In the genomic region with DNA sequence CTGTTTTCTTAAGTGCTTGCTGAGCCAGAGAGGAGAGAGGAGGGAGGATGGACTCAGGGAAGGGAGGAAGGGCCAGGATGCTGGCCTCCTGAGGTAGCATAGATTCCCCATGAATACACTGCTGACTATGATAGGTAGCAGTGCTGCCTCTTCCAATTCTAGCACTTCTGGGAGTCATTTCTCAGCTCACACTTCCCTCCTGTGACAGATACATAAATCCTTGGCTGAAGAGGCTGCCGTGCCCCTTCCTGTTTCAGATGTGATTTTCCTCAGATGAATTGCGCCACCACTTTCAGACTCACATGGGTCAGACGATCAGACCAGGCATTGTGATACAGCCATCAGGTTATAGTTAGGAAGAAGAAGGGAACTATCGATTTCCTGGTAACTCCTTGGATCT, we compare ENCODE assay signal across 29 cellular contexts. TPM values are rescaled to one million over a fixed set of nuclear protein-coding genes. Genes with fewer than 3 reads are reported as not detected.
DNase-seq lines count a peak whose midpoint lies in the region; ATAC-seq and TF ChIP-seq lines count a peak whose summit lies in the region.
"Had no signal": no experiment of that assay in that cellular context is flagged by ENCODE, and none has a peak within 500 bp of the region (broad histone marks: within the 10 kb centered on the region; RNA-seq: fewer than 3 reads in every experiment).

No MANE protein-coding gene starts in this region.

- H3K27ac ChIP-seq in body of pancreas (peak overlapping the region in 1 of 4 donors; percentile 6), right cardiac atrium (ENCODE audit: low read length) (no peak overlapping the region), mesenchymal stem cell (ENCODE audit: low read length, poor library complexity, severe bottlenecking) (no peak overlapping the region), ovary (peak overlapping the region in 1 of 2 donors; percentile 38), brain microvascular endothelial cell (no peak overlapping the region)
- H3K27ac ChIP-seq: C4-2B had no signal

- H3K18ac ChIP-seq in mesenchymal stem cell (ENCODE audit: low read depth in 1 of 2, low read length in 2 of 2), result no peak overlapping the region

- H3K79me1 ChIP-seq in mesenchymal stem cell (replicated peaks; ENCODE audit: low read length, poor library complexity, severe bottlenecking), result no peaks in the 10 kb centered on the region

- H2AK5ac ChIP-seq in mesenchymal stem cell (ENCODE audit: low read length, severe bottlenecking), result no peak overlapping the region

- no peak for TF ChIP-seq CTCF in body of pancreas (IDR thresholded peaks at IDR 0.05)
- no peak for TF ChIP-seq CTCF in ovary (IDR thresholded peaks at IDR 0.05)
- TF ChIP-seq CTCF in brain microvascular endothelial cell (IDR thresholded peaks at IDR 0.05; ENCODE audit: low read depth, low read length, missing control alignments), result no peak

- H3K27me3 ChIP-seq in body of pancreas, result no peaks in the 10 kb centered on the region
- H3K27me3 ChIP-seq in right cardiac atrium (ENCODE audit: control insufficient read depth, insufficient read depth), result no peaks in the 10 kb centered on the region
- H3K27me3 ChIP-seq in mesenchymal stem cell (ENCODE audit: control insufficient read depth in 1 of 2, insufficient read depth in 1 of 2, low read length in 2 of 2), result peaks cover 3 to 94% of the 10 kb centered on the region in 2 experiments
- H3K27me3 ChIP-seq in ovary, result no peaks in the 10 kb centered on the region
- H3K27me3 ChIP-seq in brain microvascular endothelial cell (replicated peaks), result no peaks in the 10 kb centered on the region

- no peak overlapping the region for H3K4me2 ChIP-seq in mesenchymal stem cell (ENCODE audit: low read length, poor library complexity, severe bottlenecking)
- H3K4me2 ChIP-seq: GM23338 had no signal

- no peak overlapping the region for H3K4ac ChIP-seq in mesenchymal stem cell (ENCODE audit: low read depth in 1 of 2, low read length in 2 of 2)

- H3K4me1 ChIP-seq in body of pancreas, result peaks cover 27% of the 10 kb centered on the region
- peaks cover 26% of the 10 kb centered on the region for H3K4me1 ChIP-seq in right cardiac atrium (ENCODE audit: control insufficient read depth, insufficient read depth, low read length)
- no peaks in the 10 kb centered on the region for H3K4me1 ChIP-seq in mesenchymal stem cell (ENCODE audit: control insufficient read depth, insufficient read depth, low read depth, low read length)
- peaks cover 18% of the 10 kb centered on the region for H3K4me1 ChIP-seq in ovary (ENCODE audit: insufficient read depth)

- H3K23ac ChIP-seq in mesenchymal stem cell (ENCODE audit: low read length in 2 of 2), result no peak overlapping the region

- peak; percentile 45 for DNase-seq in KBM-7
- peak; percentile 65 to 83 for DNase-seq in NOMO-1 (lab: John Stamatoyannopoulos, UW; ENCODE audit: unreplicated experiment in 2 of 2)
- DNase-seq in body of pancreas, result no peak
- no peak for DNase-seq in right cardiac atrium
- DNase-seq in mesenchymal stem cell, result no peak
- DNase-seq in ovary, result no peak
- no peak for DNase-seq in brain microvascular endothelial cell
- DNase-seq: activated B cell treated with CpG ODN at 0.5 μM for 24 hours; activated CD4-positive, alpha-beta memory T cell treated with anti-CD3 and anti-CD28 coated beads, Interleukin-2, amount 10 ng/mL, durations not matched to agents 7 days and 5 days; activated naive CD4-positive, alpha-beta T cell treated with anti-CD3 and anti-CD28 coated beads for 36 hours; cerebellar nuclear complex; effector CD4-positive, alpha-beta T cell; EL; erythroblast; foreskin melanocyte; naive B cell; NCI-H2081 treated with DMSO at 0.1 percent for 48 hours; NCI-H446 treated with DMSO at 0.1 percent for 48 hours; NK-92 treated with Interleukin-12 subunit alpha and Interleukin-12 subunit beta, amount 100 ng/mL, for 24 hours; RPMI8226; T1000 had no signal

- H4K8ac ChIP-seq in mesenchymal stem cell (ENCODE audit: low read length), result no peak overlapping the region

- no peak for TF ChIP-seq EP300 in ovary (IDR thresholded peaks at IDR 0.05)

- H2BK15ac ChIP-seq in mesenchymal stem cell (ENCODE audit: low read depth, poor library complexity, severe bottlenecking), result no peak overlapping the region

- 77 to 90% methylated on average over 2 to 4 of the region's 4 CpGs for WGBS in body of pancreas, 2 donors
- WGBS in right cardiac atrium, result 50% methylated on average over 4 of the region's 4 CpGs
- 32% methylated on average over 3 of the region's 4 CpGs for WGBS in mesenchymal stem cell
- WGBS in ovary, 3 donors, result 76 to 85% (median 80%) methylated on average over 4 of the region's 4 CpGs

- no peak overlapping the region for H3K9ac ChIP-seq in mesenchymal stem cell (ENCODE audit: low read length)

- no peak overlapping the region for H2AFZ ChIP-seq in mesenchymal stem cell (ENCODE audit: low read depth, low read length)
- H2AFZ ChIP-seq: GM23338 had no signal

- no peak overlapping the region for H2BK120ac ChIP-seq in mesenchymal stem cell (ENCODE audit: low read depth, low read length)

- TF ChIP-seq POLR2A in body of pancreas (IDR thresholded peaks at IDR 0.05), result no peak
- TF ChIP-seq POLR2A in ovary (IDR thresholded peaks at IDR 0.05), result no peak

- H3K36me3 ChIP-seq in body of pancreas (replicated peaks in 1 of 2; ENCODE audit: insufficient read depth in 1 of 2, low read depth in 2 of 2) (no peaks in the 10 kb centered on the region), mesenchymal stem cell (ENCODE audit: control insufficient read depth in 1 of 2, insufficient read depth in 2 of 2, low read depth in 1 of 2, low read length in 2 of 2) (no peaks in the 10 kb centered on the region), ovary (no peaks in the 10 kb centered on the region), brain microvascular endothelial cell (replicated peaks) (no peaks in the 10 kb centered on the region)

- no peak overlapping the region for H3K14ac ChIP-seq in mesenchymal stem cell (ENCODE audit: low read length in 2 of 2)

- H3K9me3 ChIP-seq in body of pancreas, result no peaks in the 10 kb centered on the region
- no peaks in the 10 kb centered on the region for H3K9me3 ChIP-seq in right cardiac atrium (ENCODE audit: control insufficient read depth, low read length)
- H3K9me3 ChIP-seq in mesenchymal stem cell (ENCODE audit: control insufficient read depth, low read length), result no peaks in the 10 kb centered on the region
- no peaks in the 10 kb centered on the region for H3K9me3 ChIP-seq in ovary

- ATAC-seq in body of pancreas (peak; percentile 21), right cardiac atrium (peak; percentile 47 to 58), HG03108 (IDR thresholded peaks at IDR 0.05; ENCODE audit: unreplicated experiment) (no peak)
- ATAC-seq: GM23338, sciatic nerve had no signal

- intact Hi-C loops in body of pancreas (cut with DNase I) (no loop called here), right cardiac atrium (cut with DNase I) (no loop called here), ovary (cut with DNase I) (no loop called here)

- no peak overlapping the region for H4K91ac ChIP-seq in mesenchymal stem cell (ENCODE audit: low read length)

- H3K4me3 ChIP-seq in body of pancreas (no peak overlapping the region), right cardiac atrium (ENCODE audit: low read length) (no peak overlapping the region), mesenchymal stem cell (ENCODE audit: insufficient read depth in 1 of 2, low read depth in 1 of 2, low read length in 2 of 2) (no peak overlapping the region), ovary (no peak overlapping the region), brain microvascular endothelial cell (ENCODE audit: low read depth, low read length) (no peak overlapping the region)
- H3K4me3 ChIP-seq: GM23338 had no signal

- H2BK5ac ChIP-seq in mesenchymal stem cell (ENCODE audit: low read depth, low read length, poor library complexity, severe bottlenecking), result no peak overlapping the region

- H2BK12ac ChIP-seq in mesenchymal stem cell (ENCODE audit: low read length in 2 of 2), result no peak overlapping the region

- in situ Hi-C loops in KBM-7 (cut with MboI; ENCODE audit: low pct_unique_long_range_greater_than_20kb, low sequenced_read_pairs), result no loop called here
- in situ Hi-C loops in brain microvascular endothelial cell (cut with HindIII; ENCODE audit: low pct_ligation_motif_present, low sequenced_read_pairs), result no loop called here

RNA-seq across cellular contexts. Expression of gene TSC22D3, which starts 22.4 kb away (rescaled TPM):
- total RNA-seq in body of pancreas (100 to 1,000 TPM; 144 to 147 TPM), right cardiac atrium (100 to 1,000 TPM in 1 of 4 donors, 10 to 100 TPM in 3; 52.6 to 129 (median 71.0) TPM), ovary (100 to 1,000 TPM in 6 of 7 donors, 10 to 100 TPM in 1; 91.5 to 645 (median 365) TPM)
- polyA plus RNA-seq in right cardiac atrium (104 TPM), ovary (100 to 1,000 TPM; 221 to 241 TPM)
- 151 TPM for polyA plus RNA-seq in mesenchymal stem cell (2013, experiment 1 of 2)
- polyA plus RNA-seq in mesenchymal stem cell (2013, experiment 2 of 2), result 131 TPM

RNA-seq across cellular contexts. Expression of gene NCBP2L, which starts 24.3 kb away (rescaled TPM):
- total RNA-seq in body of pancreas (not detected), right cardiac atrium (not detected), ovary (1 to 10 TPM in 2 of 7 donors, under 1 TPM in 4, not detected in 1; 0.28 to 1.6 (median 0.72) TPM)
- polyA plus RNA-seq in right cardiac atrium (not detected), ovary (under 1 TPM; 0.20 to 0.35 TPM)
- not detected for polyA plus RNA-seq in mesenchymal stem cell (2013, experiment 1 of 2)
- polyA plus RNA-seq in mesenchymal stem cell (2013, experiment 2 of 2), result not detected
- total RNA-seq: activated B cell treated with CpG ODN at 0.5 μM for 24 hours; activated CD4-positive, alpha-beta memory T cell treated with anti-CD3 and anti-CD28 coated beads, Interleukin-2, amount 10 ng/mL, durations not matched to agents 7 days and 5 days; activated naive CD4-positive, alpha-beta T cell treated with anti-CD3 and anti-CD28 coated beads for 36 hours; aorta; GM23338; kidney epithelial cell; osteocyte; sciatic nerve had no signal
- polyA plus RNA-seq: AG04450, aorta, GM23338 had no signal

Comparison
In these comparisons a context has a peak if more than half of its experiments do, and no peak if none do; other contexts are left out.
1. DNase-seq: peak in KBM-7 (single experiment) and NOMO-1 (2 of 2); none in body of pancreas (0 of 4), right cardiac atrium (0 of 3), mesenchymal stem cell (single experiment), ovary (0 of 5) and brain microvascular endothelial cell (single experiment).